ENCODE assay signal across 11 cellular contexts in genomic region chr12:107844312-107844921, GRCh38.
DNase-seq lines count a peak whose midpoint lies in the region; ATAC-seq and TF ChIP-seq lines count a peak whose summit lies in the region.
"Had no signal": no experiment of that assay in that cellular context is flagged by ENCODE, and none has a peak within 500 bp of the region (broad histone marks: within the 10 kb centered on the region; RNA-seq: fewer than 3 reads in every experiment).

No MANE protein-coding gene starts in this region.

- dilution Hi-C loops in mammary epithelial cell (cut with HindIII; ENCODE audit: low sequenced_read_pairs): no loop called here

- DNase-seq in GM23248 (peak; percentile 47), mammary epithelial cell (no peak), iPS-NIHi7 (ENCODE audit: extremely low spot score) (peak; percentile 64), skeletal muscle cell (ENCODE audit: low read depth) (no peak), SIG-M5 treated with dmso at 0.1 percent for 504 hours (lab: John Stamatoyannopoulos, UW; ENCODE audit: unreplicated experiment) (no peak), HEK293T (ENCODE audit: extremely low spot score) (no peak)
- DNase-seq: GDM1, NCI-H446 treated with DMSO at 0.1 percent for 48 hours had no signal

- peaks cover 4% of the 10 kb centered on the region; the same call in 1 of the 2 replicates for H3F3A ChIP-seq in GM23248 (ENCODE audit: insufficient read depth)

- POLR2A ChIA-PET in HEK293T (lab: Yijun Ruan, JAX): no interaction called here

- peak overlapping the region; percentile 78 for H2AFZ ChIP-seq in GM23248
- H2AFZ ChIP-seq in mammary epithelial cell (ENCODE audit: low read depth, low read length): peak overlapping the region; percentile 87

- in situ Hi-C loops in GM23248 (cut with MboI) (no loop called here), mammary epithelial cell (cut with MboI; ENCODE audit: low sequenced_read_pairs in 2 of 2) (no loop called here)

- H3K4me2 ChIP-seq in GM23248 (ENCODE audit: unreplicated experiment) (peak overlapping the region; percentile 78), mammary epithelial cell (ENCODE audit: insufficient read depth, low read depth, low read length) (peak overlapping the region; percentile 86)

- no peaks in the 10 kb centered on the region for H3K9me3 ChIP-seq in GM23248 (ENCODE audit: low read depth)
- no peaks in the 10 kb centered on the region for H3K9me3 ChIP-seq in mammary epithelial cell (replicated peaks; ENCODE audit: insufficient read depth, low read length)

- 2% methylated on average over 22 to 46 of the region's 54 CpGs for WGBS in GM23248 (ENCODE audit: low coverage in 1 of 2, low lambda C conversion rate in 2 of 2, missing lambda C conversion rate in 2 of 2), 2 experiments
- WGBS in mammary epithelial cell (ENCODE audit: low coverage, missing lambda C conversion rate): 4% methylated on average over 16 of the region's 54 CpGs

- H3K27ac ChIP-seq in GM23248 (no peak overlapping the region), mammary epithelial cell (ENCODE audit: insufficient read depth, low read depth, low read length) (no peak overlapping the region)
- H3K27ac ChIP-seq: HL-60 had no signal

- no peaks in the 10 kb centered on the region for H3K79me2 ChIP-seq in GM23248 (ENCODE audit: insufficient read depth)
- no peaks in the 10 kb centered on the region for H3K79me2 ChIP-seq in mammary epithelial cell (ENCODE audit: insufficient read depth, low read length)

- H3K36me3 ChIP-seq in GM23248 (ENCODE audit: low read depth): no peaks in the 10 kb centered on the region
- H3K36me3 ChIP-seq in mammary epithelial cell (ENCODE audit: insufficient read depth, low read length): no peaks in the 10 kb centered on the region

- H3K4me3 ChIP-seq in GM23248 (peak overlapping the region; percentile 63), mammary epithelial cell (replicated peaks in 1 of 3; ENCODE audit: insufficient read depth in 1 of 3, low read depth in 2 of 3, low read length in 3 of 3) (peak overlapping the region in 2 of 3 experiments; percentile 39 to 42), skeletal muscle cell (ENCODE audit: low read depth, low read length) (peak overlapping the region; percentile 28)

- intact Hi-C loops in mammary epithelial cell (cut with micrococcal nuclease): no loop called here

- no peaks in the 10 kb centered on the region for H3K4me1 ChIP-seq in GM23248 (ENCODE audit: insufficient read depth)
- H3K4me1 ChIP-seq in mammary epithelial cell (ENCODE audit: insufficient read depth, low read length): peaks cover 33% of the 10 kb centered on the region

- no TSS peak for BruUV-seq in mammary epithelial cell (replicated peaks; lab: Mats Ljungman, UMichigan)

- no peaks in the 10 kb centered on the region for H4K20me1 ChIP-seq in GM23248 (ENCODE audit: insufficient read depth)
- H4K20me1 ChIP-seq in mammary epithelial cell (ENCODE audit: insufficient read depth, low read length): no peaks in the 10 kb centered on the region

- H3K9me2 ChIP-seq in GM23248 (ENCODE audit: insufficient read depth): no peaks in the 10 kb centered on the region

- TF ChIP-seq CTCF in mammary epithelial cell (conservative IDR thresholded peaks at IDR 0.05 in 1 of 2, IDR thresholded peaks at IDR 0.05 in 1 of 2; ENCODE audit: extremely low read depth in 1 of 2, insufficient read depth in 1 of 2, low read depth in 1 of 2, low read length in 2 of 2): no peak

- H3K27me3 ChIP-seq in GM23248 (replicated peaks; ENCODE audit: insufficient read depth) (peaks cover 33% of the 10 kb centered on the region), mammary epithelial cell (ENCODE audit: insufficient read depth, low read length) (peaks cover 17% of the 10 kb centered on the region)

- no peak for ATAC-seq in GM18907 (IDR thresholded peaks at IDR 0.05; ENCODE audit: unreplicated experiment)
- ATAC-seq in GM18858 (IDR thresholded peaks at IDR 0.05; ENCODE audit: unreplicated experiment): no peak

- H3K9ac ChIP-seq in GM23248 (no peak overlapping the region), mammary epithelial cell (ENCODE audit: insufficient read depth, low read length) (no peak overlapping the region)

- CTCF ChIA-PET in mammary epithelial cell (lab: Charles Lee; ENCODE audit: low non-redundant PET) (no interaction called here), HEK293T (lab: Yijun Ruan, JAX) (no interaction called here)

TF ChIP-seq in HEK293T, 16 proteins besides CTCF, POLR2A, EP300 and RAD21:
- TF ChIP-seq L3MBTL2 (conservative IDR thresholded peaks at IDR 0.05) (no peak), PKNOX1 (IDR thresholded peaks at IDR 0.05) (no peak), CTBP1 (IDR thresholded peaks at IDR 0.05; ENCODE audit: borderline replicate concordance) (no peak), FOXA1 (IDR thresholded peaks at IDR 0.05) (no peak), ZNF384 (IDR thresholded peaks at IDR 0.05) (no peak), NFRKB (IDR thresholded peaks at IDR 0.05) (no peak), LEF1 (IDR thresholded peaks at IDR 0.05; ENCODE audit: borderline replicate concordance) (no peak), BHLHE40 (IDR thresholded peaks at IDR 0.05; ENCODE audit: borderline replicate concordance) (no peak)

Comparison
In these comparisons a context has a peak if more than half of its experiments do, and no peak if none do; other contexts are left out.
1. DNase-seq: peak in GM23248 (single experiment) and iPS-NIHi7 (single experiment); none in mammary epithelial cell (single experiment), skeletal muscle cell (single experiment), SIG-M5 treated with dmso at 0.1 percent for 504 hours (single experiment) and HEK293T (single experiment).
2. Peak in every context shown above with its lines, with median percentiles within 50 percentile points of each other: H3K4me3 ChIP-seq.